In genomic region chr3:33355611-33356010, GRCh38 we compare ENCODE assay signal across 13 cellular contexts.
DNase-seq lines count a peak whose midpoint lies in the region; ATAC-seq and TF ChIP-seq lines count a peak whose summit lies in the region.
"Had no signal": no experiment of that assay in that cellular context is flagged by ENCODE, and none has a peak within 500 bp of the region (broad histone marks: within the 10 kb centered on the region; RNA-seq: fewer than 3 reads in every experiment).

No MANE protein-coding gene starts in this region.

- H3K36me3 ChIP-seq in A673 (ENCODE audit: insufficient read depth, low read length, poor library complexity, severe bottlenecking): no peaks in the 10 kb centered on the region

- DNase-seq in A673 (ENCODE audit: low spot score) (peak; percentile 10), LoVo (ENCODE audit: low spot score) (peak; percentile 62), dermis blood vessel endothelial cell (peak; percentile 28), left colon (no peak), NCI-H1417 treated with DMSO at 0.1 percent for 48 hours (lab: John Stamatoyannopoulos, UW) (no peak), epidermal melanocyte (ENCODE audit: insufficient read length, low spot score) (no peak), NCI-H748 treated with DMSO at 0.1 percent for 48 hours (lab: John Stamatoyannopoulos, UW) (no peak)
- DNase-seq: activated CD8-positive, alpha-beta memory T cell treated with anti-CD3 and anti-CD28 coated beads, Interleukin-2, amount 50 U/mL, for 48 hours; amygdala; erythroblast; NCI-H2107 had no signal

- H3K4me1 ChIP-seq in A673 (ENCODE audit: insufficient read depth, low read length, poor library complexity, severe bottlenecking): no peaks in the 10 kb centered on the region

- H3K9me3 ChIP-seq in A673 (ENCODE audit: low read depth, low read length, poor library complexity, severe bottlenecking): no peaks in the 10 kb centered on the region

- ATAC-seq in left colon (peak; percentile 91), HG02840 (IDR thresholded peaks at IDR 0.05; ENCODE audit: low FRiP score, unreplicated experiment) (no peak)

- H3K27ac ChIP-seq in A673 (ENCODE audit: low read depth, low read length, poor library complexity, severe bottlenecking): no peak overlapping the region
- H3K27ac ChIP-seq: parathyroid adenoma had no signal

- no peaks in the 10 kb centered on the region for H3K27me3 ChIP-seq in A673 (replicated peaks; ENCODE audit: insufficient read depth, low read depth, low read length, poor library complexity)

- intact Hi-C loops in A673 (cut with micrococcal nuclease; ENCODE audit: unreplicated experiment): no loop called here
- intact Hi-C loops in left colon (cut with DNase I, micrococcal nuclease): no loop called here

- CTCF ChIA-PET in A673 (lab: Charles Lee): no interaction called here

- H3K4me3 ChIP-seq in A673 (ENCODE audit: low read depth, low read length, poor library complexity, severe bottlenecking): no peak overlapping the region

- POLR2A ChIA-PET in A673 (lab: Charles Lee; ENCODE audit: low non-redundant PET): no interaction called here

- no TSS peak for BruUV-seq in A673 (replicated peaks; lab: Mats Ljungman, UMichigan)

- TF ChIP-seq CTCF in A673 (conservative IDR thresholded peaks at IDR 0.05; ENCODE audit: low read depth, low read length): no peak

Comparison
In these comparisons a context has a peak if more than half of its experiments do, and no peak if none do; other contexts are left out.
1. DNase-seq: peak in A673 (single experiment), LoVo (single experiment) and dermis blood vessel endothelial cell (single experiment); none in left colon (0 of 2), NCI-H1417 treated with DMSO at 0.1 percent for 48 hours (single experiment), epidermal melanocyte (single experiment) and NCI-H748 treated with DMSO at 0.1 percent for 48 hours (single experiment).